ENCODE assay signal across 9 cellular contexts in the genomic region with DNA sequence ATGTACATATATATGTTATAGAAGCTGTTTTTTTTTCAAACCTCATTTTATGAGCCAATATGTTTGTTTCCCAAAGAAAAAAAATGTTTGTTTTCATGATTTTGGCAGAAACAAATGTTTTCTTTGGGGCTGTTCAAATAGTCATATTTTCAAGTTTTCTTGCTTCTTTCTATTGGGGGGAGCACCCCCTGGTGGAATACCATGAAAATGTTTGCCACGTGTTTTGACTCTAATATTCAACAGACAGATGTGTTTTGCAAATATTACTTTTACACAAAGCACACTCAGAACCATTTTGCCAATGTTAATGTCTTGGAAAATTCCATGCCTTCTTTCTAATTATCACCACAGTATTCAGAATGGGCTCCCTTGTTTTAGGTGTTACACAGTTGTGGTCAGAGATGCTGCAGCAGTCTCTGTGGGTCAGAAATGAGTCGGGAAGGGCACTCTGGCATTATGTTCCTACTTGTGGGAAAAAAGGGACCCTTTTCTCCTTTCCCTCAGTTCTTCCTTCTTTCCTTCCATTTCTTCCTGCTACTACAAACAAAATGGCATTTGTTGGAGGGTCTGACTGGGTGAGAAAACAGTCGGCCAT.
A peak's percentile ranks its signal among the peaks of the same experiment; 100 is the strongest.
DNase-seq lines count a peak whose midpoint lies in the region; ATAC-seq, FAIRE-seq and TF ChIP-seq lines count a peak whose summit lies in the region.
"Had no signal": no experiment of that assay in that cellular context is flagged by ENCODE, and none has a peak within 500 bp of the region (broad histone marks: within the 10 kb centered on the region; RNA-seq: fewer than 3 reads in every experiment).

No MANE protein-coding gene starts in this region.

- H3K4me3 ChIP-seq in effector memory CD4-positive, alpha-beta T cell (ENCODE audit: insufficient read depth, low read depth, low read length, poor library complexity, severe bottlenecking) = no peak overlapping the region
- no peak overlapping the region for H3K4me3 ChIP-seq in suprapubic skin
- H3K4me3 ChIP-seq: SJSA1 had no signal

- H3K9me3 ChIP-seq in effector memory CD4-positive, alpha-beta T cell (ENCODE audit: control insufficient read depth, low read length) = no peaks in the 10 kb centered on the region
- no peaks in the 10 kb centered on the region for H3K9me3 ChIP-seq in suprapubic skin
- H3K9me3 ChIP-seq: SJSA1 had no signal

- no peaks in the 10 kb centered on the region for H3K4me1 ChIP-seq in effector memory CD4-positive, alpha-beta T cell (ENCODE audit: control insufficient read depth, insufficient read depth, low read length, poor library complexity, severe bottlenecking)
- H3K4me1 ChIP-seq in suprapubic skin = no peaks in the 10 kb centered on the region
- H3K4me1 ChIP-seq: SJSA1 had no signal

- no peak for TF ChIP-seq EP300 in suprapubic skin (IDR thresholded peaks at IDR 0.05)

- no peaks in the 10 kb centered on the region for H3K27me3 ChIP-seq in effector memory CD4-positive, alpha-beta T cell (replicated peaks; ENCODE audit: control insufficient read depth, insufficient read depth, low read length, poor library complexity, severe bottlenecking)
- H3K27me3 ChIP-seq in suprapubic skin = no peaks in the 10 kb centered on the region
- H3K27me3 ChIP-seq: SJSA1 had no signal

- peak; percentile 75 for FAIRE-seq in frontal cortex (lab: Jason Lieb, UNC)

- H3K27ac ChIP-seq in effector memory CD4-positive, alpha-beta T cell (ENCODE audit: insufficient read depth, low read length, poor library complexity, severe bottlenecking) = no peak overlapping the region
- H3K27ac ChIP-seq in suprapubic skin = no peak overlapping the region
- H3K27ac ChIP-seq: SJSA1 had no signal

- peak; percentile 35 for DNase-seq in EH (ENCODE audit: low read depth)
- DNase-seq in SHP77 treated with DMSO at 0.1 percent for 48 hours (lab: John Stamatoyannopoulos, UW) = peak; percentile 17
- DNase-seq in frontal cortex (ENCODE audit: low spot score in 2 of 2) = no peak
- peak; percentile 36 for DNase-seq in stromal cell of bone marrow (ENCODE audit: low read depth)
- no peak for DNase-seq in effector memory CD4-positive, alpha-beta T cell
- DNase-seq in activated CD8-positive, alpha-beta memory T cell treated with anti-CD3 and anti-CD28 coated beads, Interleukin-2, amount 50 U/mL, for 48 hours = no peak
- no peak for DNase-seq in suprapubic skin (ENCODE audit: low spot score in 2 of 2)

- no peak for TF ChIP-seq POLR2A in suprapubic skin (IDR thresholded peaks at IDR 0.05)

- peak in 1 of 2 donors; percentile 24 for TF ChIP-seq CTCF in suprapubic skin (IDR thresholded peaks at IDR 0.05)

- H3K36me3 ChIP-seq in effector memory CD4-positive, alpha-beta T cell (ENCODE audit: control insufficient read depth, insufficient read depth, low read length) = no peaks in the 10 kb centered on the region
- no peaks in the 10 kb centered on the region for H3K36me3 ChIP-seq in suprapubic skin
- H3K36me3 ChIP-seq: SJSA1 had no signal

- WGBS in suprapubic skin = 60% methylated on average over 3 of the region's 3 CpGs

- ATAC-seq in HG02588 (IDR thresholded peaks at IDR 0.05; ENCODE audit: unreplicated experiment) = peak; percentile 51

Comparison
In these comparisons a context has a peak if more than half of its experiments do, and no peak if none do; other contexts are left out.
1. DNase-seq: peak in EH (single experiment), SHP77 treated with DMSO at 0.1 percent for 48 hours (single experiment) and stromal cell of bone marrow (single experiment); none in frontal cortex (0 of 2), effector memory CD4-positive, alpha-beta T cell (0 of 3), activated CD8-positive, alpha-beta memory T cell treated with anti-CD3 and anti-CD28 coated beads, Interleukin-2, amount 50 U/mL, for 48 hours (single experiment) and suprapubic skin (0 of 2).